In the genomic region with DNA sequence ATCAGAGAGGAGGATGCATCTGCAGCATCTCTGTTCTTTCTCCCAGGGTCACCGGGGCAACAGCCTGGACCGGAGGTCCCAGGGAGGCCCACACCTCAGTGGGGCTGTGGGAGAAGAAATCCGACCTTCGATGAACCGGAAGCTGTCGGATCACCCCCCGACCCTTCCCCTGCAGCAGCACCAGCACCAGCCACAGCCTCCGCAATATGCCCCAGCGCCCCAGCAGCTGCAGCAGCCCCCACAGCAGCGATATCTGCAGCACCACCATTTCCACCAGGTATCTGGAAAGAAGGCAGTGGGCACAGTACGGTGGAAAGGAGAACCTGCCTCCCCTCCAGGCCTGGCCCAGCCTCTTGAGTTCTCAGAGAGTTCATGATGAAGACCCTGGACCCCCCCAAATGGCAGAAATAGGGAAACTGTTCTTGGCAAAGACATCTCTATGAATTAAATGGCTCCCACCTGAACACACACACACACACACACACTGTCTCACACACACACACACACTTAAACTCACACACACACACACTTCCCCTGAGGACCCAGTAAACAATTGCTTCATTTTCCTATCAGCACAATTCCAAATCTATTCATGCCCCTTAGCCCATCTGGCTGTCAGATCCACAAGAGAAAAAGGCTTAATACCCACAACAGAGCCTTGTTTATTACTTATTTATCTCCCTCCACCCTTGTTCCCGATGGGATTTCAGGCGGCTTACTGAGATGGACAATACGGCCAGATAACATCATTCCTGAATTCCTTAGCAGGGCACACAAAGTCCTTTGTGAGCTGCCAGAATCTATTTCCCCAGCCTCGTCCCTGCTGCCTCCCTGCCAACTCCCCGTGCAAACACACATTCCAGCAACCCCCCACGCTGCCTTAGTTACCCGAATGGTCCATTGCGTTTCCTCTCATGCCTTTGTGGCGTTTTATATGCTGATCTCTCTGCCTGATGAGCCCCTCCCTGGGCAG, we compare ENCODE assay signal across 14 cellular contexts. TPM values are rescaled to one million over a fixed set of nuclear protein-coding genes. Genes with fewer than 3 reads are reported as not detected.
DNase-seq lines count a peak whose midpoint lies in the region; ATAC-seq and TF ChIP-seq lines count a peak whose summit lies in the region.
"Had no signal": no experiment of that assay in that cellular context is flagged by ENCODE, and none has a peak within 500 bp of the region (broad histone marks: within the 10 kb centered on the region; RNA-seq: fewer than 3 reads in every experiment).

No MANE protein-coding gene starts in this region.

- peaks cover 36% of the 10 kb centered on the region for H3K4me1 ChIP-seq in SJSA1 (replicated peaks)
- peaks cover 8 to 28% of the 10 kb centered on the region in 2 donors for H3K4me1 ChIP-seq in mucosa of rectum (ENCODE audit: control insufficient read depth in 2 of 2, insufficient read depth in 2 of 2, low read length in 2 of 2)

- no peak for TF ChIP-seq CTCF in endothelial cell (IDR thresholded peaks at IDR 0.05; ENCODE audit: unreplicated experiment)

- DNase-seq in Ammon's horn (ENCODE audit: low spot score) (peak; percentile 45), SJSA1 (ENCODE audit: low read depth in 1 of 2, low spot score in 2 of 2) (peak; percentile 53 to 68), endothelial cell (ENCODE audit: low spot score) (no peak), SW 1271 (lab: John Stamatoyannopoulos, UW) (no peak)
- DNase-seq: activated CD8-positive, alpha-beta memory T cell treated with anti-CD3 and anti-CD28 coated beads, Interleukin-2, amount 50 U/mL, for 4 hours; naive B cell; NCI-H2029 treated with DMSO at 0.1 percent for 48 hours; T1000 had no signal

- no peaks in the 10 kb centered on the region for H3K36me3 ChIP-seq in SJSA1
- peaks cover 0 to 4% of the 10 kb centered on the region in 2 donors for H3K36me3 ChIP-seq in mucosa of rectum (ENCODE audit: control insufficient read depth in 2 of 2, insufficient read depth in 2 of 2, low read length in 2 of 2)
- H3K36me3 ChIP-seq: BLaER1 treated with 17β-estradiol and CSF1 and Interleukin-3, amounts not matched to agents 10 nM and 100 nM had no signal

- no peak overlapping the region for H3K4me3 Mint-ChIP-seq in endothelial cell (ENCODE audit: unreplicated experiment)
- H3K4me3 Mint-ChIP-seq: naive B cell had no signal

- 0 out of 2 replicates have a peak overlapping the region, but pooled peaks have one; percentile 24 for H3K27ac ChIP-seq in SJSA1
- H3K27ac ChIP-seq in mucosa of rectum (ENCODE audit: low read depth in 2 of 2, low read length in 2 of 2) = peak overlapping the region; percentile 32 to 93
- H3K27ac ChIP-seq: BLaER1 treated with 17β-estradiol and CSF1 and Interleukin-3, amounts not matched to agents 10 nM and 100 nM had no signal

- no peak overlapping the region for H3K9ac ChIP-seq in mucosa of rectum (ENCODE audit: low read depth in 1 of 2, low read length in 2 of 2)
- H3K9ac ChIP-seq: BLaER1 treated with 17β-estradiol and CSF1 and Interleukin-3, amounts not matched to agents 10 nM and 100 nM had no signal

- peaks cover 17% of the 10 kb centered on the region for H3K36me3 Mint-ChIP-seq in endothelial cell (ENCODE audit: low read depth, unreplicated experiment)

- no peaks in the 10 kb centered on the region for H3K9me3 ChIP-seq in SJSA1 (replicated peaks)
- H3K9me3 ChIP-seq in mucosa of rectum (ENCODE audit: control insufficient read depth in 2 of 2, low read length in 2 of 2) = no peaks in the 10 kb centered on the region

- no peaks in the 10 kb centered on the region for H3K27me3 ChIP-seq in SJSA1 (replicated peaks)
- H3K27me3 ChIP-seq in mucosa of rectum (ENCODE audit: control insufficient read depth in 2 of 2, insufficient read depth in 2 of 2, low read length in 2 of 2) = peaks cover 0 to 8% of the 10 kb centered on the region in 2 donors

- H3K4me1 Mint-ChIP-seq in endothelial cell (ENCODE audit: unreplicated experiment) = peaks cover 25% of the 10 kb centered on the region
- H3K4me1 Mint-ChIP-seq: naive B cell had no signal

- ATAC-seq in GM19023 (IDR thresholded peaks at IDR 0.05; ENCODE audit: unreplicated experiment) (no peak), GM18867 (IDR thresholded peaks at IDR 0.05; ENCODE audit: unreplicated experiment) (no peak), GM21723 (IDR thresholded peaks at IDR 0.05; ENCODE audit: unreplicated experiment) (no peak)
- ATAC-seq: HCT116 had no signal

- H3K27ac Mint-ChIP-seq in endothelial cell (ENCODE audit: unreplicated experiment) = peak overlapping the region; percentile 3

- H3K27me3 Mint-ChIP-seq in endothelial cell (ENCODE audit: unreplicated experiment) = peaks cover 4% of the 10 kb centered on the region
- H3K27me3 Mint-ChIP-seq: naive B cell had no signal

- no peak overlapping the region for H3K4me3 ChIP-seq in SJSA1
- no peak overlapping the region for H3K4me3 ChIP-seq in mucosa of rectum (ENCODE audit: low read length in 2 of 2)
- H3K4me3 ChIP-seq: BLaER1 treated with 17β-estradiol and CSF1 and Interleukin-3, amounts not matched to agents 10 nM and 100 nM had no signal

- H3K9me3 Mint-ChIP-seq in endothelial cell (ENCODE audit: unreplicated experiment) = no peaks in the 10 kb centered on the region
- H3K9me3 Mint-ChIP-seq: naive B cell had no signal

RNA-seq across cellular contexts. Expression of gene TMA7B, which starts 8.1 kb away (rescaled TPM):
- total RNA-seq in SJSA1 (2014; rRNA removed; shearing (Covaris generic)) = not detected in 2 replicates
- 1.0 TPM for total RNA-seq in endothelial cell (ENCODE audit: unreplicated experiment)

RNA-seq across cellular contexts. Expression of gene FAM83F, which starts 26.5 kb away (rescaled TPM):
- total RNA-seq in SJSA1 (2014; rRNA removed; shearing (Covaris generic)) = not detected in 2 replicates
- total RNA-seq in endothelial cell (ENCODE audit: unreplicated experiment) = 3.5 TPM

Comparison
In these comparisons a context has a peak if more than half of its experiments do, and no peak if none do; other contexts are left out.
1. DNase-seq: peak in Ammon's horn (single experiment) and SJSA1 (2 of 2); none in endothelial cell (single experiment) and SW 1271 (0 of 2).